In the genomic region with DNA sequence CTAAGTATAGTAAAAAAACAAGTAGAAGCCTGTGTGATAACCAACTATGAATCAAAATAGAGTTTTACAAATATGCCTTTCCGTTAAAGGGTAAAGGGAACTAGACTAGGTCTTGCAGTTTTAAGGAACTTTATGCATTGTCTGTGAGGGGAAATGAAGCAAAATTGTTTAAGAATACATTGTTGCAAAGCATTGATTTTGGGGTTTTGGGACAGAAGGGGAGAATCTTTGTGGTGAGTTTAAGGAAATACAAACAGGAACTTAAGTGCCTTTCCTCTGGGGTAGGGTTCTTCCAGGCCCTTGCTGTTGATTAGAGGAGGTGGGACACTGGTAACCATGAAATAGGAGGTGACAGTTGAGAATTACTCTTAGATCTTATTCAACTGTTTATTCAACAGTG, we compare ENCODE assay signal across 18 cellular contexts. TPM values are rescaled to one million over a fixed set of nuclear protein-coding genes. Genes with fewer than 3 reads are reported as not detected.
A peak's percentile ranks its signal among the peaks of the same experiment; 100 is the strongest.
DNase-seq lines count a peak whose midpoint lies in the region; ATAC-seq, FAIRE-seq and TF ChIP-seq lines count a peak whose summit lies in the region.
"Had no signal": no experiment of that assay in that cellular context is flagged by ENCODE, and none has a peak within 500 bp of the region (broad histone marks: within the 10 kb centered on the region; RNA-seq: fewer than 3 reads in every experiment).

No MANE protein-coding gene starts in this region.

- no peaks in the 10 kb centered on the region for H3K36me3 ChIP-seq in pancreas
- H3K36me3 ChIP-seq: adrenal gland, esophagus muscularis mucosa had no signal

- H3K9me3 ChIP-seq in pancreas: no peaks in the 10 kb centered on the region
- H3K9me3 ChIP-seq: adrenal gland, esophagus muscularis mucosa had no signal

- H3K27ac Mint-ChIP-seq in T-helper 2 cell treated with Interferon-gamma antibody and Interleukin-4, amounts not matched to agents 5 μg/mL and 100 μg/mL, for 36 hours: no peak overlapping the region
- H3K27ac Mint-ChIP-seq in brain: peak overlapping the region in 3 of 5 experiments; percentile 6 to 71 (median 12)
- H3K27ac Mint-ChIP-seq in stimulated activated naive CD8-positive, alpha-beta T cell treated with anti-CD3 and anti-CD28 coated beads, Interleukin-15, amount 100 ng/mL, for 72 hours: no peak overlapping the region

- peaks cover 5 to 45% (median 30%) of the 10 kb centered on the region in 3 donors for H3K4me1 ChIP-seq in pancreas

- no peak overlapping the region for H3K4me3 ChIP-seq in pancreas
- H3K4me3 ChIP-seq: adrenal gland, esophagus muscularis mucosa had no signal

- no peak for TF ChIP-seq CTCF in brain (conservative IDR thresholded peaks at IDR 0.05)
- no peak for TF ChIP-seq CTCF in pancreas (IDR thresholded peaks at IDR 0.05)

- H3K27ac ChIP-seq in pancreas: no peak overlapping the region
- H3K27ac ChIP-seq: 22Rv1, adrenal gland had no signal

- no peaks in the 10 kb centered on the region for H3K9me3 Mint-ChIP-seq in T-helper 2 cell treated with Interferon-gamma antibody and Interleukin-4, amounts not matched to agents 5 μg/mL and 100 μg/mL, for 36 hours
- H3K9me3 Mint-ChIP-seq in brain: peaks cover 0 to 3% (median 0%) of the 10 kb centered on the region in 5 experiments
- H3K9me3 Mint-ChIP-seq in stimulated activated naive CD8-positive, alpha-beta T cell treated with anti-CD3 and anti-CD28 coated beads, Interleukin-15, amount 100 ng/mL, for 72 hours: no peaks in the 10 kb centered on the region

- peaks cover under 1% of the 10 kb centered on the region for H3K27me3 Mint-ChIP-seq in T-helper 2 cell treated with Interferon-gamma antibody and Interleukin-4, amounts not matched to agents 5 μg/mL and 100 μg/mL, for 36 hours (ENCODE audit: low read depth)
- H3K27me3 Mint-ChIP-seq in brain: peaks cover 5% of the 10 kb centered on the region
- H3K27me3 Mint-ChIP-seq in stimulated activated naive CD8-positive, alpha-beta T cell treated with anti-CD3 and anti-CD28 coated beads, Interleukin-15, amount 100 ng/mL, for 72 hours: no peaks in the 10 kb centered on the region

- H3K36me3 Mint-ChIP-seq in T-helper 2 cell treated with Interferon-gamma antibody and Interleukin-4, amounts not matched to agents 5 μg/mL and 100 μg/mL, for 36 hours (ENCODE audit: low read depth): peaks cover 26% of the 10 kb centered on the region
- H3K36me3 Mint-ChIP-seq in brain: peaks cover 18% of the 10 kb centered on the region

- no peak for DNase-seq in T-helper 2 cell treated with Interferon-gamma antibody and Interleukin-4, amounts not matched to agents 5 μg/mL and 100 μg/mL, for 36 hours (ENCODE audit: low spot score)
- DNase-seq in T-helper 2 cell (no peak), NOMO-1 treated with DMSO at 0.1 percent for 48 hours (lab: John Stamatoyannopoulos, UW; ENCODE audit: unreplicated experiment) (peak; percentile 73), pancreas (no peak)
- no peak for DNase-seq in stimulated activated naive CD8-positive, alpha-beta T cell treated with anti-CD3 and anti-CD28 coated beads, Interleukin-15, amount 100 ng/mL, for 72 hours
- DNase-seq in activated CD4-positive, CD25-positive, alpha-beta regulatory T cell (lab: John Stamatoyannopoulos, UW): no peak
- DNase-seq: activated CD4-positive, alpha-beta T cell treated with anti-CD3 and anti-CD28 coated beads for 1 hour; adrenal gland; Calu3; cortex of kidney; NCI-H2171; right cardiac atrium; stimulated activated naive CD4-positive, alpha-beta T cell had no signal

- WGBS in pancreas, 2 donors: 80 to 82% methylated on average over 1 of the region's 1 CpG

- peak overlapping the region; percentile 13 for H3K4me3 Mint-ChIP-seq in T-helper 2 cell treated with Interferon-gamma antibody and Interleukin-4, amounts not matched to agents 5 μg/mL and 100 μg/mL, for 36 hours
- peak overlapping the region in 4 of 5 experiments; percentile 3 to 81 (median 20) for H3K4me3 Mint-ChIP-seq in brain
- H3K4me3 Mint-ChIP-seq in stimulated activated naive CD8-positive, alpha-beta T cell treated with anti-CD3 and anti-CD28 coated beads, Interleukin-15, amount 100 ng/mL, for 72 hours: peak overlapping the region; percentile 32 to 44

- FAIRE-seq in pancreas (lab: Jason Lieb, UNC): no peak

- no peaks in the 10 kb centered on the region for H3K27me3 ChIP-seq in pancreas
- H3K27me3 ChIP-seq: adrenal gland, esophagus muscularis mucosa had no signal

- ATAC-seq in stimulated activated naive CD8-positive, alpha-beta T cell treated with anti-CD3 and anti-CD28 coated beads, Interleukin-15, amount 100 ng/mL, for 72 hours: no peak
- ATAC-seq in pancreas (no peak), HG03045 (IDR thresholded peaks at IDR 0.05; ENCODE audit: unreplicated experiment) (no peak)
- ATAC-seq: right cardiac atrium had no signal

- intact Hi-C loops in pancreas (cut with DNase I): no loop called here

- peaks cover 40% of the 10 kb centered on the region for H3K4me1 Mint-ChIP-seq in T-helper 2 cell treated with Interferon-gamma antibody and Interleukin-4, amounts not matched to agents 5 μg/mL and 100 μg/mL, for 36 hours (ENCODE audit: low read depth)
- H3K4me1 Mint-ChIP-seq in brain: peaks cover 76% of the 10 kb centered on the region
- H3K4me1 Mint-ChIP-seq in stimulated activated naive CD8-positive, alpha-beta T cell treated with anti-CD3 and anti-CD28 coated beads, Interleukin-15, amount 100 ng/mL, for 72 hours: peaks cover 66% of the 10 kb centered on the region

RNA-seq across cellular contexts. Expression of a gene that starts 4.6 kb away (rescaled TPM):
- polyA plus RNA-seq in brain (ENCODE audit: insufficient read depth, low read depth, low replicate concordance): 30.6 TPM
- 10 to 100 TPM; 13.3 to 29.9 (median 18.7) TPM for total RNA-seq in pancreas
- 10 to 100 TPM in 1 of 2 donors, 1 to 10 TPM in 1; 6.8 to 12.4 TPM for polyA plus RNA-seq in pancreas

RNA-seq across cellular contexts. Expression of a gene that starts 7.8 kb away (rescaled TPM):
- polyA plus RNA-seq in brain (ENCODE audit: insufficient read depth, low read depth, low replicate concordance) (0.14 TPM), pancreas (under 1 TPM; 0.07 to 0.11 TPM)
- under 1 TPM in 1 of 6 donors, not detected in 5; 0.06 TPM for total RNA-seq in pancreas
- total RNA-seq: Calu3, MCF 10A had no signal
- polyA plus RNA-seq: right cardiac atrium had no signal

Comparison
In these comparisons a context has a peak if more than half of its experiments do, and no peak if none do; other contexts are left out.
1. H3K27ac Mint-ChIP-seq: peak in brain (3 of 5); none in T-helper 2 cell treated with Interferon-gamma antibody and Interleukin-4, amounts not matched to agents 5 μg/mL and 100 μg/mL, for 36 hours (single experiment) and stimulated activated naive CD8-positive, alpha-beta T cell treated with anti-CD3 and anti-CD28 coated beads, Interleukin-15, amount 100 ng/mL, for 72 hours (0 of 2).
2. Peak in every context shown above with its lines, with median percentiles within 50 percentile points of each other: H3K4me3 Mint-ChIP-seq.